Comparison of ENCODE assay signal across 8 cellular contexts in the genomic region with DNA sequence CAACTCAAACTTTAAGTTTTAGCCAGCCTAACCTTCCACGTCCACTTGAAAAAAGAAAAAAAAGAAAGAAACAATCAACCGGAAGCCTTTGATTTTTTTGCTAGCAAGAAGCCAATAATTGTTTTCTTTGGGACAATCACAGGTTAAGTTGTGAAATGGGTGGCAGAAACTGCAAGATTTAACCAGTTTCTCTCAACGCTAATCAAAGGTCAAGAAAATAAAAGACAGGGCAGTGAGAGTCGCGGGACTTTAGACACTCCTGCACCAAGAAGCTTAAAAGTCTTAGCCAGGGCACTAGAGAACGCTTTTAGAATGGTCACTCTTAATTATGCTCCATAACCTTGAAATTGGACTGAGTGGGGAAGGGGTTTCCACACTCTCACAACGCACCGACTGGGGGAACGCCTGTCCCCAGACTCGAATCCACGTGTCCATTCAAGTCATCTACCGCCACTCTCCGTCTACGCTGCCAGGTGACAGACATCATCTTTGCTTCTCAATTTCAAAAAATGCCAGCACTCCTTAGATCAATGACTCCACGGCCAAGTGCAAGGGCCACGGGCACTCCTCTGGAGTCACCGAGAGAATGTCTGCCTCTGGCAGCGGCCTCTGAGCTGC. TPM values are rescaled to one million over a fixed set of nuclear protein-coding genes. Genes with fewer than 3 reads are reported as not detected.
DNase-seq lines count a peak whose midpoint lies in the region; ATAC-seq and TF ChIP-seq lines count a peak whose summit lies in the region.

No MANE protein-coding gene starts in this region.

- no peak for TF ChIP-seq POLR2A in ovary (IDR thresholded peaks at IDR 0.05)

- no peaks in the 10 kb centered on the region for H3K36me3 ChIP-seq in cardiac muscle cell
- H3K36me3 ChIP-seq in esophagus (ENCODE audit: control insufficient read depth in 2 of 2, insufficient read depth in 2 of 2, low read length in 1 of 2): peaks cover 0 to 2% of the 10 kb centered on the region in 2 donors
- H3K36me3 ChIP-seq in ovary: no peaks in the 10 kb centered on the region

- H3K27ac ChIP-seq in cardiac muscle cell (peak overlapping the region; percentile 81), VCaP (peak overlapping the region; percentile 96), esophagus (ENCODE audit: low read depth in 2 of 2, low read length in 1 of 2) (peak overlapping the region; percentile 79 to 85), ovary (no peak overlapping the region)

- intact Hi-C loops in Right ventricle myocardium superior (cut with DNase I): loop anchor here (5.0 kb wide), 1 partner anchor 78 kb away; no protein-coding TSS in a partner anchor
- intact Hi-C loops in ovary (cut with DNase I): loop anchor here in 1 of 4 donors (5.0 kb wide), 1 partner anchor 78 kb away; no protein-coding TSS in a partner anchor

- DNase-seq in cardiac muscle cell (ENCODE audit: low read depth in 1 of 2, low spot score in 1 of 2): no peak
- no peak for DNase-seq in Right ventricle myocardium superior
- DNase-seq in ovary: peak in 1 of 5 donors; percentile 20
- DNase-seq in GOT3 (lab: John Stamatoyannopoulos, UW): no peak
- DNase-seq in iPS-NIHi11 (ENCODE audit: low spot score): no peak

- peaks cover 32% of the 10 kb centered on the region for H3K4me1 ChIP-seq in cardiac muscle cell (ENCODE audit: low read depth)
- peaks cover 0 to 5% of the 10 kb centered on the region in 2 donors for H3K4me1 ChIP-seq in esophagus (ENCODE audit: control insufficient read depth in 2 of 2, insufficient read depth in 2 of 2, low read length in 1 of 2)
- peaks cover 3% of the 10 kb centered on the region for H3K4me1 ChIP-seq in ovary (ENCODE audit: insufficient read depth)

- TF ChIP-seq CTCF in cardiac muscle cell (IDR thresholded peaks at IDR 0.05; ENCODE audit: low read depth, low read length) (no peak), VCaP (conservative IDR thresholded peaks at IDR 0.05) (no peak), ovary (IDR thresholded peaks at IDR 0.05) (no peak)

- H3K9me3 ChIP-seq in cardiac muscle cell (ENCODE audit: low read depth) (no peaks in the 10 kb centered on the region), esophagus (ENCODE audit: control insufficient read depth in 2 of 2, insufficient read depth in 1 of 2, low read depth in 1 of 2, low read length in 1 of 2) (no peaks in the 10 kb centered on the region), ovary (no peaks in the 10 kb centered on the region)

- ATAC-seq in Right ventricle myocardium superior (ENCODE audit: poor library complexity) (no peak), HG03103 (IDR thresholded peaks at IDR 0.05; ENCODE audit: low read depth, unreplicated experiment) (peak; percentile 2)

- no peak for TF ChIP-seq EP300 in ovary (IDR thresholded peaks at IDR 0.05)

- peak overlapping the region; percentile 84 for H3K4me3 ChIP-seq in cardiac muscle cell
- peak overlapping the region; percentile 75 to 84 for H3K4me3 ChIP-seq in esophagus (ENCODE audit: low read depth in 1 of 2, low read length in 2 of 2)
- peak overlapping the region; percentile 54 for H3K4me3 ChIP-seq in ovary

- WGBS in esophagus, 2 donors: 15 to 17% methylated on average over 18 of the region's 18 CpGs
- WGBS in ovary, 3 donors: 10 to 22% (median 14%) methylated on average over 16 to 18 of the region's 18 CpGs

- H3K27me3 ChIP-seq in cardiac muscle cell (peaks cover 23% of the 10 kb centered on the region), esophagus (ENCODE audit: control insufficient read depth in 1 of 2, insufficient read depth in 2 of 2, low read length in 2 of 2) (no peaks in the 10 kb centered on the region), ovary (no peaks in the 10 kb centered on the region)

RNA-seq across cellular contexts. Expression of gene ACSL1, which starts 0.9 kb away (rescaled TPM):
- 66.4 and 69.7 TPM in 2 replicates for total RNA-seq in cardiac muscle cell
- polyA plus RNA-seq in cardiac muscle cell: 74.8 and 76.6 TPM in 2 replicates
- total RNA-seq in Right ventricle myocardium superior: 495 TPM
- 10 to 100 TPM; 41.9 to 46.5 TPM for polyA plus RNA-seq in esophagus
- total RNA-seq in ovary: 10 to 100 TPM; 12.0 to 47.9 (median 19.8) TPM
- 10 to 100 TPM; 12.8 to 41.5 TPM for polyA plus RNA-seq in ovary

Comparison
In these comparisons a context has a peak if more than half of its experiments do, and no peak if none do; other contexts are left out.
1. H3K27ac ChIP-seq: peak in cardiac muscle cell (single experiment), VCaP (single experiment) and esophagus (2 of 2); none in ovary (0 of 2).
2. Peak in every context shown above with its lines, with median percentiles within 50 percentile points of each other: H3K4me3 ChIP-seq.